9 cellular contexts compared by ENCODE assay signal in the genomic region with DNA sequence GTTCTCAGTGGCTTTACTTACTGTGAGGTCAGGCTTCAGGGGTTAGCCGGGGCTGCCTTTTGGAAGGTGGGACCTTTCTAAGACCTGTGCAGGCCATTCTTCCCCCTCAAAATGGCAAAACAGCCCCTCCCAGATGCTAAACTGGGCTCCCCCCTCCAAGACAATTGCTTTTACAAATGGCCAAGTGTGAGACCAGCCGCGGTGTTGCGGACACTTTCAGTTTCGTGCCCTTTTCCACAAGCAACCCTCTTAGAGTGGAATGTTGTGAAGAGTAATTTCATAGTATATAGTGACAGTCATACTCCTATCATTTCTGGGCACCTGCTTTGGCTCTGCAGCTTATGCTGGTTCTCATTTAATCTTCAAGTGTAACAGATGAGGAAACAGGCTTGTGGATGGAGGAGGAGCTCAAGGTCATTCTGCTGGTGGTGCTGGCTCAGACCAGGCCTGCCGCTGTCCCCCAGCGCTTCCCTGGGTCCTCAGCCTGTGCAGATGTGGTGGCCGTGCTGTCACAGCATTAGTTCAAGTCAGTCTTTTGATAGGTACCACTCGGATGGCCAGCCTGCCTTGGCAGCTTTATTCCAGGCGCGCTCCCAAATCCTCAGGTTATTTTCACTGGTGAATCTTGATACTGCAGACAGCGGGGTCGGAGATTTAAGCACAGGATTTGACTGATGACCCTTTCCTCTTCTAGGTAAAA. TPM values are rescaled to one million over a fixed set of nuclear protein-coding genes. Genes with fewer than 3 reads are reported as not detected.
DNase-seq lines count a peak whose midpoint lies in the region; ATAC-seq lines count a peak whose summit lies in the region.
"Had no signal": no experiment of that assay in that cellular context is flagged by ENCODE, and none has a peak within 500 bp of the region (broad histone marks: within the 10 kb centered on the region; RNA-seq: fewer than 3 reads in every experiment).

No MANE protein-coding gene starts in this region.

- peaks cover 67% of the 10 kb centered on the region for H3K4me1 ChIP-seq in CD4-positive, CD25-positive, alpha-beta regulatory T cell (ENCODE audit: control insufficient read depth, insufficient read depth, low read length, poor library complexity, severe bottlenecking)

- peak overlapping the region; percentile 92 to 99 (median 98) for H3K4me3 Mint-ChIP-seq in CD4-positive, CD25-positive, alpha-beta regulatory T cell
- H3K4me3 Mint-ChIP-seq in natural killer cell treated with Interleukin-12 subunit alpha and Interleukin-12 subunit beta and Interleukin-15 and Interleukin-18, amount 100 ng/mL, for 72 hours: peak overlapping the region; percentile 97

- no peaks in the 10 kb centered on the region for H3K9me3 ChIP-seq in CD4-positive, CD25-positive, alpha-beta regulatory T cell (ENCODE audit: control insufficient read depth in 2 of 2, low read length in 2 of 2)

- H3K36me3 Mint-ChIP-seq in CD4-positive, CD25-positive, alpha-beta regulatory T cell: peaks cover 4% of the 10 kb centered on the region
- H3K36me3 Mint-ChIP-seq in natural killer cell treated with Interleukin-12 subunit alpha and Interleukin-12 subunit beta and Interleukin-15 and Interleukin-18, amount 100 ng/mL, for 72 hours: no peaks in the 10 kb centered on the region

- ATAC-seq in CD4-positive, CD25-positive, alpha-beta regulatory T cell (ENCODE audit: low read depth in 2 of 2): no peak
- ATAC-seq in natural killer cell treated with Interleukin-12 subunit alpha and Interleukin-12 subunit beta and Interleukin-15 and Interleukin-18, amount 100 ng/mL, for 72 hours: no peak

- H3K4me1 Mint-ChIP-seq in CD4-positive, CD25-positive, alpha-beta regulatory T cell: peaks cover 22 to 88% (median 68%) of the 10 kb centered on the region in 4 donors
- H3K4me1 Mint-ChIP-seq in natural killer cell treated with Interleukin-12 subunit alpha and Interleukin-12 subunit beta and Interleukin-15 and Interleukin-18, amount 100 ng/mL, for 72 hours (ENCODE audit: low read depth in 2 of 2): peaks cover 49 to 53% of the 10 kb centered on the region in 2 donors

- peak overlapping the region; percentile 79 for H3K4me3 ChIP-seq in CD4-positive, CD25-positive, alpha-beta regulatory T cell (ENCODE audit: low read depth, low read length)

- H3K27ac ChIP-seq in CD4-positive, CD25-positive, alpha-beta regulatory T cell (ENCODE audit: insufficient read depth, low read length, poor library complexity, severe bottlenecking): peak overlapping the region; percentile 87

- peak overlapping the region; percentile 91 to 97 (median 97) for H3K27ac Mint-ChIP-seq in CD4-positive, CD25-positive, alpha-beta regulatory T cell
- H3K27ac Mint-ChIP-seq in natural killer cell treated with Interleukin-12 subunit alpha and Interleukin-12 subunit beta and Interleukin-15 and Interleukin-18, amount 100 ng/mL, for 72 hours: peak overlapping the region; percentile 88 to 95

- H3K27me3 ChIP-seq in CD4-positive, CD25-positive, alpha-beta regulatory T cell (ENCODE audit: control insufficient read depth, insufficient read depth, low read length): no peaks in the 10 kb centered on the region

- H3K27me3 Mint-ChIP-seq in CD4-positive, CD25-positive, alpha-beta regulatory T cell: no peaks in the 10 kb centered on the region
- H3K27me3 Mint-ChIP-seq in natural killer cell treated with Interleukin-12 subunit alpha and Interleukin-12 subunit beta and Interleukin-15 and Interleukin-18, amount 100 ng/mL, for 72 hours: no peaks in the 10 kb centered on the region

- no peaks in the 10 kb centered on the region for H3K9me3 Mint-ChIP-seq in CD4-positive, CD25-positive, alpha-beta regulatory T cell
- H3K9me3 Mint-ChIP-seq in natural killer cell treated with Interleukin-12 subunit alpha and Interleukin-12 subunit beta and Interleukin-15 and Interleukin-18, amount 100 ng/mL, for 72 hours: no peaks in the 10 kb centered on the region

- DNase-seq in CD4-positive, CD25-positive, alpha-beta regulatory T cell: no peak
- DNase-seq in NAMALWA (ENCODE audit: low spot score) (peak; percentile 20), dermis blood vessel endothelial cell (peak; percentile 12), H4 (ENCODE audit: low spot score) (no peak), occipital lobe (lab: John Stamatoyannopoulos, UW) (no peak), NCI-H510A (lab: John Stamatoyannopoulos, UW) (no peak)
- DNase-seq in natural killer cell treated with Interleukin-12 subunit alpha and Interleukin-12 subunit beta and Interleukin-15 and Interleukin-18, amount 100 ng/mL, for 72 hours (ENCODE audit: low spot score): no peak
- no peak for DNase-seq in stimulated activated CD4-positive, alpha-beta T cell treated with anti-CD3 and anti-CD28 coated beads, Interleukin-15, amount 100 ng/mL, for 24 hours
- DNase-seq: cortex of kidney had no signal

- H3K36me3 ChIP-seq in CD4-positive, CD25-positive, alpha-beta regulatory T cell (ENCODE audit: control insufficient read depth, insufficient read depth, low read length): peaks cover 9% of the 10 kb centered on the region

RNA-seq across cellular contexts. Expression of a gene that starts 55.0 kb away (rescaled TPM):
- total RNA-seq in CD4-positive, CD25-positive, alpha-beta regulatory T cell: 36.6 TPM
- 1 to 10 TPM; 3.0 to 3.9 (median 3.6) TPM for polyA plus RNA-seq in CD4-positive, CD25-positive, alpha-beta regulatory T cell
- total RNA-seq in dermis blood vessel endothelial cell (10.4 and 13.3 TPM in 2 replicates), occipital lobe (21.7 TPM)
- total RNA-seq in natural killer cell treated with Interleukin-12 subunit alpha and Interleukin-12 subunit beta and Interleukin-15 and Interleukin-18, amount 100 ng/mL, for 72 hours: 10 to 100 TPM; 15.8 to 16.9 TPM
- 5.8 and 6.9 TPM in 2 replicates for total RNA-seq in H4 (2014; rRNA removed; shearing (Covaris generic))

Comparison
In these comparisons a context has a peak if more than half of its experiments do, and no peak if none do; other contexts are left out.
1. DNase-seq: peak in NAMALWA (single experiment) and dermis blood vessel endothelial cell (single experiment); none in CD4-positive, CD25-positive, alpha-beta regulatory T cell (0 of 3), natural killer cell treated with Interleukin-12 subunit alpha and Interleukin-12 subunit beta and Interleukin-15 and Interleukin-18, amount 100 ng/mL, for 72 hours (single experiment), stimulated activated CD4-positive, alpha-beta T cell treated with anti-CD3 and anti-CD28 coated beads, Interleukin-15, amount 100 ng/mL, for 24 hours (single experiment), H4 (single experiment), occipital lobe (single experiment) and NCI-H510A (single experiment).